1 cellular context compared by ENCODE assay signal in the genomic region with DNA sequence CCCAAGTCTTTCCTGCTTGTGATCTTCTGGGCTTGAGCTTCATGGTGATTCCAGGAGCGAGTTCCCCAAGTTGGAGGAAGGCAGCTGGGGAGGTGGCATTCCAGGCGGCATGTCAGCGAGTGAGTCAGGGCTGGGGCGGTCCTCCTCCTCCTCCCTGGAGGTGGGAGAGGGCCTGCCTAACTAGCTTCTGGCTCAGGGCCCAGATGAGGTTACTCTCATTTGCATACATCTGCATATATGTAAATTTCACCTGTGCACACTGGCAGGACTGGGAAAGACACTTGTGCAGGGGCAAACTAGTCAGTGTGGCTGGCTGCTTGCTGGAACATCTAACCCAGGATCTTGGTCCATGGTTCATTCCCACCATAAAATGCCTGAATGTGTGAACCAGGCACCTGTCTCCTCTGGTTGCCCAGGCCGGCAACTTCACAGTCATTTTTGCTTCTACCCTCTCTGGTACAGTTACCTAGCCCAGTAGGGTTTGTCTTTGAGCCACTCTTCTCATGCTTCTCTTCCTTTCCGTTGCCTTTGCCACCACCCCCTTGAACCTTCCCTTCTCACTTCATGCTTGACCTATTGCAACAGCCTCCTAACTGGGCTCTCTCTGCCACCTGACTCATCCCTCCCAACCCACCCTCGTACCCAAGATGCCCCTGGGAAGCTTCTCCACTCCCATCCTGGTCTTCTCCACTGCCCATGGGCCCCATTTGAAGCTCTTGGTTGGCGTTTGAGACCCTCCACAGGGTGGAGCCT.
TF ChIP-seq lines count a peak whose summit lies in the region.

No MANE protein-coding gene starts in this region.

TF ChIP-seq in GM23338, 12 proteins besides CTCF, POLR2A, EP300 and RAD21:
- TF ChIP-seq, protein P1, sequence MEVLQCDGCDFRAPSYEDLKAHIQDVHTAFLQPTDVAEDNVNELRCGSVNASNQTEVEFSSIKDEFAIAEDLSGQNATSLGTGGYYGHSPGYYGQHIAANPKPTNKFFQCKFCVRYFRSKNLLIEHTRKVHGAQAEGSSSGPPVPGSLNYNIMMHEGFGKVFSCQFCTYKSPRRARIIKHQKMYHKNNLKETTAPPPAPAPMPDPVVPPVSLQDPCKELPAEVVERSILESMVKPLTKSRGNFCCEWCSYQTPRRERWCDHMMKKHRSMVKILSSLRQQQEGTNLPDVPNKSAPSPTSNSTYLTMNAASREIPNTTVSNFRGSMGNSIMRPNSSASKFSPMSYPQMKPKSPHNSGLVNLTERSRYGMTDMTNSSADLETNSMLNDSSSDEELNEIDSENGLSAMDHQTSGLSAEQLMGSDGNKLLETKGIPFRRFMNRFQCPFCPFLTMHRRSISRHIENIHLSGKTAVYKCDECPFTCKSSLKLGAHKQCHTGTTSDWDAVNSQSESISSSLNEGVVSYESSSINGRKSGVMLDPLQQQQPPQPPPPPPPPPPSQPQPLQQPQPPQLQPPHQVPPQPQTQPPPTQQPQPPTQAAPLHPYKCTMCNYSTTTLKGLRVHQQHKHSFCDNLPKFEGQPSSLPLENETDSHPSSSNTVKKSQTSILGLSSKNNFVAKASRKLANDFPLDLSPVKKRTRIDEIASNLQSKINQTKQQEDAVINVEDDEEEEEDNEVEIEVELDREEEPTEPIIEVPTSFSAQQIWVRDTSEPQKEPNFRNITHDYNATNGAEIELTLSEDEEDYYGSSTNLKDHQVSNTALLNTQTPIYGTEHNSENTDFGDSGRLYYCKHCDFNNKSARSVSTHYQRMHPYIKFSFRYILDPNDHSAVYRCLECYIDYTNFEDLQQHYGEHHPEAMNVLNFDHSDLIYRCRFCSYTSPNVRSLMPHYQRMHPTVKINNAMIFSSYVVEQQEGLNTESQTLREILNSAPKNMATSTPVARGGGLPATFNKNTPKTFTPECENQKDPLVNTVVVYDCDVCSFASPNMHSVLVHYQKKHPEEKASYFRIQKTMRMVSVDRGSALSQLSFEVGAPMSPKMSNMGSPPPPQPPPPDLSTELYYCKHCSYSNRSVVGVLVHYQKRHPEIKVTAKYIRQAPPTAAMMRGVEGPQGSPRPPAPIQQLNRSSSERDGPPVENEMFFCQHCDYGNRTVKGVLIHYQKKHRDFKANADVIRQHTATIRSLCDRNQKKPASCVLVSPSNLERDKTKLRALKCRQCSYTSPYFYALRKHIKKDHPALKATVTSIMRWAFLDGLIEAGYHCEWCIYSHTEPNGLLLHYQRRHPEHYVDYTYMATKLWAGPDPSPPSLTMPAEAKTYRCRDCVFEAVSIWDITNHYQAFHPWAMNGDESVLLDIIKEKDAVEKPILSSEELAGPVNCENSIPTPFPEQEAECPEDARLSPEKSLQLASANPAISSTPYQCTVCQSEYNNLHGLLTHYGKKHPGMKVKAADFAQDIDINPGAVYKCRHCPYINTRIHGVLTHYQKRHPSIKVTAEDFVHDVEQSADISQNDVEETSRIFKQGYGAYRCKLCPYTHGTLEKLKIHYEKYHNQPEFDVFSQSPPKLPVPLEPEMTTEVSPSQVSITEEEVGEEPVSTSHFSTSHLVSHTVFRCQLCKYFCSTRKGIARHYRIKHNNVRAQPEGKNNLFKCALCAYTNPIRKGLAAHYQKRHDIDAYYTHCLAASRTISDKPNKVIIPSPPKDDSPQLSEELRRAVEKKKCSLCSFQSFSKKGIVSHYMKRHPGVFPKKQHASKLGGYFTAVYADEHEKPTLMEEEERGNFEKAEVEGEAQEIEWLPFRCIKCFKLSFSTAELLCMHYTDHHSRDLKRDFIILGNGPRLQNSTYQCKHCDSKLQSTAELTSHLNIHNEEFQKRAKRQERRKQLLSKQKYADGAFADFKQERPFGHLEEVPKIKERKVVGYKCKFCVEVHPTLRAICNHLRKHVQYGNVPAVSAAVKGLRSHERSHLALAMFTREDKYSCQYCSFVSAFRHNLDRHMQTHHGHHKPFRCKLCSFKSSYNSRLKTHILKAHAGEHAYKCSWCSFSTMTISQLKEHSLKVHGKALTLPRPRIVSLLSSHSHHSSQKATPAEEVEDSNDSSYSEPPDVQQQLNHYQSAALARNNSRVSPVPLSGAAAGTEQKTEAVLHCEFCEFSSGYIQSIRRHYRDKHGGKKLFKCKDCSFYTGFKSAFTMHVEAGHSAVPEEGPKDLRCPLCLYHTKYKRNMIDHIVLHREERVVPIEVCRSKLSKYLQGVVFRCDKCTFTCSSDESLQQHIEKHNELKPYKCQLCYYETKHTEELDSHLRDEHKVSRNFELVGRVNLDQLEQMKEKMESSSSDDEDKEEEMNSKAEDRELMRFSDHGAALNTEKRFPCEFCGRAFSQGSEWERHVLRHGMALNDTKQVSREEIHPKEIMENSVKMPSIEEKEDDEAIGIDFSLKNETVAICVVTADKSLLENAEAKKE (CRISPR knock-in tag; IDR thresholded peaks at IDR 0.05), result no peak
- TF ChIP-seq POLR2AphosphoS5 (IDR thresholded peaks at IDR 0.05; ENCODE audit: low read depth), result no peak
- TF ChIP-seq, protein P2, sequence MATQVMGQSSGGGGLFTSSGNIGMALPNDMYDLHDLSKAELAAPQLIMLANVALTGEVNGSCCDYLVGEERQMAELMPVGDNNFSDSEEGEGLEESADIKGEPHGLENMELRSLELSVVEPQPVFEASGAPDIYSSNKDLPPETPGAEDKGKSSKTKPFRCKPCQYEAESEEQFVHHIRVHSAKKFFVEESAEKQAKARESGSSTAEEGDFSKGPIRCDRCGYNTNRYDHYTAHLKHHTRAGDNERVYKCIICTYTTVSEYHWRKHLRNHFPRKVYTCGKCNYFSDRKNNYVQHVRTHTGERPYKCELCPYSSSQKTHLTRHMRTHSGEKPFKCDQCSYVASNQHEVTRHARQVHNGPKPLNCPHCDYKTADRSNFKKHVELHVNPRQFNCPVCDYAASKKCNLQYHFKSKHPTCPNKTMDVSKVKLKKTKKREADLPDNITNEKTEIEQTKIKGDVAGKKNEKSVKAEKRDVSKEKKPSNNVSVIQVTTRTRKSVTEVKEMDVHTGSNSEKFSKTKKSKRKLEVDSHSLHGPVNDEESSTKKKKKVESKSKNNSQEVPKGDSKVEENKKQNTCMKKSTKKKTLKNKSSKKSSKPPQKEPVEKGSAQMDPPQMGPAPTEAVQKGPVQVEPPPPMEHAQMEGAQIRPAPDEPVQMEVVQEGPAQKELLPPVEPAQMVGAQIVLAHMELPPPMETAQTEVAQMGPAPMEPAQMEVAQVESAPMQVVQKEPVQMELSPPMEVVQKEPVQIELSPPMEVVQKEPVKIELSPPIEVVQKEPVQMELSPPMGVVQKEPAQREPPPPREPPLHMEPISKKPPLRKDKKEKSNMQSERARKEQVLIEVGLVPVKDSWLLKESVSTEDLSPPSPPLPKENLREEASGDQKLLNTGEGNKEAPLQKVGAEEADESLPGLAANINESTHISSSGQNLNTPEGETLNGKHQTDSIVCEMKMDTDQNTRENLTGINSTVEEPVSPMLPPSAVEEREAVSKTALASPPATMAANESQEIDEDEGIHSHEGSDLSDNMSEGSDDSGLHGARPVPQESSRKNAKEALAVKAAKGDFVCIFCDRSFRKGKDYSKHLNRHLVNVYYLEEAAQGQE (IDR thresholded peaks at IDR 0.05; ENCODE audit: unreplicated experiment), result no peak
- TF ChIP-seq STAT1 (IDR thresholded peaks at IDR 0.05; ENCODE audit: unreplicated experiment), result no peak
- TF ChIP-seq JUNB (IDR thresholded peaks at IDR 0.05; ENCODE audit: unreplicated experiment), result no peak
- no peak for TF ChIP-seq NANOG (IDR thresholded peaks at IDR 0.05; ENCODE audit: borderline replicate concordance)
- TF ChIP-seq ZNF114 (CRISPR knock-in tag; IDR thresholded peaks at IDR 0.05), result no peak
- TF ChIP-seq EZH2phosphoT487 (IDR thresholded peaks at IDR 0.05; ENCODE audit: unreplicated experiment), result no peak
- no peak for TF ChIP-seq ZNF331 (CRISPR knock-in tag; IDR thresholded peaks at IDR 0.05; ENCODE audit: low read depth)
- no peak for TF ChIP-seq CREB1 (CRISPR knock-in tag; IDR thresholded peaks at IDR 0.05; ENCODE audit: low read depth)
- TF ChIP-seq, protein P3, sequence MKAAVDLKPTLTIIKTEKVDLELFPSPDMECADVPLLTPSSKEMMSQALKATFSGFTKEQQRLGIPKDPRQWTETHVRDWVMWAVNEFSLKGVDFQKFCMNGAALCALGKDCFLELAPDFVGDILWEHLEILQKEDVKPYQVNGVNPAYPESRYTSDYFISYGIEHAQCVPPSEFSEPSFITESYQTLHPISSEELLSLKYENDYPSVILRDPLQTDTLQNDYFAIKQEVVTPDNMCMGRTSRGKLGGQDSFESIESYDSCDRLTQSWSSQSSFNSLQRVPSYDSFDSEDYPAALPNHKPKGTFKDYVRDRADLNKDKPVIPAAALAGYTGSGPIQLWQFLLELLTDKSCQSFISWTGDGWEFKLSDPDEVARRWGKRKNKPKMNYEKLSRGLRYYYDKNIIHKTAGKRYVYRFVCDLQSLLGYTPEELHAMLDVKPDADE (IDR thresholded peaks at IDR 0.05), result no peak
- no peak for TF ChIP-seq EZH2 (IDR thresholded peaks at IDR 0.05; ENCODE audit: low read depth, unreplicated experiment)
TF ChIP-seq in GM23338: peak in this region for 0.
